1 cellular context compared by ENCODE assay signal in the genomic region with DNA sequence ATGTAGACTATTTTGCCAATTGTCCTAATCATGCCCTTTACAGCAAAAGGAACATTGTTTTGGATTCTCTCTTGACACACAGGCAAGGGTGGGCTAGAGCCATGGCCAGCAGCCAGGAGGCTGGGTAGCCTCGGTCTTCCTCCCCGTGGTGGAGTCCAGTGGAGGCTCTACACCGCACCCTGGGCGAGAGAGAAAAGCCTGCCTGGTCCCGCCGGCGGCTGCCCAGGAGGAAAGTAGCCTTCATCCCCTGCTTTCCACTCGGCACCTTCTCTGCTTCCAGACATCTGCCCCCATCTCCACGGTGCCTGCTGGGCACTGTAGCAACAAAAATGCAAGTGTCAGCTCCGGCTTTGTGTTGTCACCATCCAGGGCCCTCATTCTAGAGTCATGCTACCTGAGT.
TF ChIP-seq lines count a peak whose summit lies in the region.

No MANE protein-coding gene starts in this region.

TF ChIP-seq in GM23338, 12 proteins besides CTCF, POLR2A, EP300 and RAD21 (continued from another document):
- TF ChIP-seq, protein P1, sequence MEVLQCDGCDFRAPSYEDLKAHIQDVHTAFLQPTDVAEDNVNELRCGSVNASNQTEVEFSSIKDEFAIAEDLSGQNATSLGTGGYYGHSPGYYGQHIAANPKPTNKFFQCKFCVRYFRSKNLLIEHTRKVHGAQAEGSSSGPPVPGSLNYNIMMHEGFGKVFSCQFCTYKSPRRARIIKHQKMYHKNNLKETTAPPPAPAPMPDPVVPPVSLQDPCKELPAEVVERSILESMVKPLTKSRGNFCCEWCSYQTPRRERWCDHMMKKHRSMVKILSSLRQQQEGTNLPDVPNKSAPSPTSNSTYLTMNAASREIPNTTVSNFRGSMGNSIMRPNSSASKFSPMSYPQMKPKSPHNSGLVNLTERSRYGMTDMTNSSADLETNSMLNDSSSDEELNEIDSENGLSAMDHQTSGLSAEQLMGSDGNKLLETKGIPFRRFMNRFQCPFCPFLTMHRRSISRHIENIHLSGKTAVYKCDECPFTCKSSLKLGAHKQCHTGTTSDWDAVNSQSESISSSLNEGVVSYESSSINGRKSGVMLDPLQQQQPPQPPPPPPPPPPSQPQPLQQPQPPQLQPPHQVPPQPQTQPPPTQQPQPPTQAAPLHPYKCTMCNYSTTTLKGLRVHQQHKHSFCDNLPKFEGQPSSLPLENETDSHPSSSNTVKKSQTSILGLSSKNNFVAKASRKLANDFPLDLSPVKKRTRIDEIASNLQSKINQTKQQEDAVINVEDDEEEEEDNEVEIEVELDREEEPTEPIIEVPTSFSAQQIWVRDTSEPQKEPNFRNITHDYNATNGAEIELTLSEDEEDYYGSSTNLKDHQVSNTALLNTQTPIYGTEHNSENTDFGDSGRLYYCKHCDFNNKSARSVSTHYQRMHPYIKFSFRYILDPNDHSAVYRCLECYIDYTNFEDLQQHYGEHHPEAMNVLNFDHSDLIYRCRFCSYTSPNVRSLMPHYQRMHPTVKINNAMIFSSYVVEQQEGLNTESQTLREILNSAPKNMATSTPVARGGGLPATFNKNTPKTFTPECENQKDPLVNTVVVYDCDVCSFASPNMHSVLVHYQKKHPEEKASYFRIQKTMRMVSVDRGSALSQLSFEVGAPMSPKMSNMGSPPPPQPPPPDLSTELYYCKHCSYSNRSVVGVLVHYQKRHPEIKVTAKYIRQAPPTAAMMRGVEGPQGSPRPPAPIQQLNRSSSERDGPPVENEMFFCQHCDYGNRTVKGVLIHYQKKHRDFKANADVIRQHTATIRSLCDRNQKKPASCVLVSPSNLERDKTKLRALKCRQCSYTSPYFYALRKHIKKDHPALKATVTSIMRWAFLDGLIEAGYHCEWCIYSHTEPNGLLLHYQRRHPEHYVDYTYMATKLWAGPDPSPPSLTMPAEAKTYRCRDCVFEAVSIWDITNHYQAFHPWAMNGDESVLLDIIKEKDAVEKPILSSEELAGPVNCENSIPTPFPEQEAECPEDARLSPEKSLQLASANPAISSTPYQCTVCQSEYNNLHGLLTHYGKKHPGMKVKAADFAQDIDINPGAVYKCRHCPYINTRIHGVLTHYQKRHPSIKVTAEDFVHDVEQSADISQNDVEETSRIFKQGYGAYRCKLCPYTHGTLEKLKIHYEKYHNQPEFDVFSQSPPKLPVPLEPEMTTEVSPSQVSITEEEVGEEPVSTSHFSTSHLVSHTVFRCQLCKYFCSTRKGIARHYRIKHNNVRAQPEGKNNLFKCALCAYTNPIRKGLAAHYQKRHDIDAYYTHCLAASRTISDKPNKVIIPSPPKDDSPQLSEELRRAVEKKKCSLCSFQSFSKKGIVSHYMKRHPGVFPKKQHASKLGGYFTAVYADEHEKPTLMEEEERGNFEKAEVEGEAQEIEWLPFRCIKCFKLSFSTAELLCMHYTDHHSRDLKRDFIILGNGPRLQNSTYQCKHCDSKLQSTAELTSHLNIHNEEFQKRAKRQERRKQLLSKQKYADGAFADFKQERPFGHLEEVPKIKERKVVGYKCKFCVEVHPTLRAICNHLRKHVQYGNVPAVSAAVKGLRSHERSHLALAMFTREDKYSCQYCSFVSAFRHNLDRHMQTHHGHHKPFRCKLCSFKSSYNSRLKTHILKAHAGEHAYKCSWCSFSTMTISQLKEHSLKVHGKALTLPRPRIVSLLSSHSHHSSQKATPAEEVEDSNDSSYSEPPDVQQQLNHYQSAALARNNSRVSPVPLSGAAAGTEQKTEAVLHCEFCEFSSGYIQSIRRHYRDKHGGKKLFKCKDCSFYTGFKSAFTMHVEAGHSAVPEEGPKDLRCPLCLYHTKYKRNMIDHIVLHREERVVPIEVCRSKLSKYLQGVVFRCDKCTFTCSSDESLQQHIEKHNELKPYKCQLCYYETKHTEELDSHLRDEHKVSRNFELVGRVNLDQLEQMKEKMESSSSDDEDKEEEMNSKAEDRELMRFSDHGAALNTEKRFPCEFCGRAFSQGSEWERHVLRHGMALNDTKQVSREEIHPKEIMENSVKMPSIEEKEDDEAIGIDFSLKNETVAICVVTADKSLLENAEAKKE (CRISPR knock-in tag; IDR thresholded peaks at IDR 0.05) = no peak
- TF ChIP-seq POLR2AphosphoS5 (IDR thresholded peaks at IDR 0.05; ENCODE audit: low read depth) (no peak), EZH2phosphoT487 (IDR thresholded peaks at IDR 0.05; ENCODE audit: unreplicated experiment) (no peak), EZH2 (IDR thresholded peaks at IDR 0.05; ENCODE audit: low read depth, unreplicated experiment) (no peak), REST (IDR thresholded peaks at IDR 0.05; ENCODE audit: unreplicated experiment) (no peak)
- TF ChIP-seq, protein P2, sequence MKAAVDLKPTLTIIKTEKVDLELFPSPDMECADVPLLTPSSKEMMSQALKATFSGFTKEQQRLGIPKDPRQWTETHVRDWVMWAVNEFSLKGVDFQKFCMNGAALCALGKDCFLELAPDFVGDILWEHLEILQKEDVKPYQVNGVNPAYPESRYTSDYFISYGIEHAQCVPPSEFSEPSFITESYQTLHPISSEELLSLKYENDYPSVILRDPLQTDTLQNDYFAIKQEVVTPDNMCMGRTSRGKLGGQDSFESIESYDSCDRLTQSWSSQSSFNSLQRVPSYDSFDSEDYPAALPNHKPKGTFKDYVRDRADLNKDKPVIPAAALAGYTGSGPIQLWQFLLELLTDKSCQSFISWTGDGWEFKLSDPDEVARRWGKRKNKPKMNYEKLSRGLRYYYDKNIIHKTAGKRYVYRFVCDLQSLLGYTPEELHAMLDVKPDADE (IDR thresholded peaks at IDR 0.05) = no peak
